ENCODE assay signal across 23 cellular contexts in genomic region chr1:230022666-230023380, GRCh38.
"Had no signal": no experiment of that assay in that cellular context is flagged by ENCODE, and none has a peak within 500 bp of the region (broad histone marks: within the 10 kb centered on the region; RNA-seq: fewer than 3 reads in every experiment).

No MANE protein-coding gene starts in this region.

- H3K36me3 ChIP-seq: MG63, SJCRH30 had no signal

- H3K9me3 ChIP-seq: MG63, SJCRH30 had no signal

- H3K4me3 ChIP-seq: MG63, SJCRH30 had no signal

- H3K27me3 ChIP-seq: MG63, SJCRH30 had no signal

- H3K4me1 ChIP-seq: SJCRH30 had no signal

- H3K27ac ChIP-seq: RWPE1, SJCRH30 had no signal

- DNase-seq: Karpas-422, KG1, MG63, NCI-H1092, NCI-H1105 treated with DMSO at 0.1 percent for 48 hours, NCI-H1417 treated with DMSO at 0.1 percent for 48 hours, NCI-H146, NCI-H1694 treated with DMSO at 0.1 percent for 48 hours, NCI-H1930, NCI-H2081, NCI-H2107, NCI-H2227 treated with DMSO at 0.1 percent for 48 hours, NCI-H446, NCI-H510A, NCI-H524 treated with DMSO at 0.1 percent for 48 hours, NCI-H69, NCI-H774, PC-3, SHP77 treated with DMSO at 0.1 percent for 48 hours, SJCRH30 had no signal

- ATAC-seq: Panc1, PC-3, SK-N-SH treated with all-trans-retinoic acid at 6 μM for 48 hours had no signal
